ENCODE assay signal across 1 cellular context in the genomic region with DNA sequence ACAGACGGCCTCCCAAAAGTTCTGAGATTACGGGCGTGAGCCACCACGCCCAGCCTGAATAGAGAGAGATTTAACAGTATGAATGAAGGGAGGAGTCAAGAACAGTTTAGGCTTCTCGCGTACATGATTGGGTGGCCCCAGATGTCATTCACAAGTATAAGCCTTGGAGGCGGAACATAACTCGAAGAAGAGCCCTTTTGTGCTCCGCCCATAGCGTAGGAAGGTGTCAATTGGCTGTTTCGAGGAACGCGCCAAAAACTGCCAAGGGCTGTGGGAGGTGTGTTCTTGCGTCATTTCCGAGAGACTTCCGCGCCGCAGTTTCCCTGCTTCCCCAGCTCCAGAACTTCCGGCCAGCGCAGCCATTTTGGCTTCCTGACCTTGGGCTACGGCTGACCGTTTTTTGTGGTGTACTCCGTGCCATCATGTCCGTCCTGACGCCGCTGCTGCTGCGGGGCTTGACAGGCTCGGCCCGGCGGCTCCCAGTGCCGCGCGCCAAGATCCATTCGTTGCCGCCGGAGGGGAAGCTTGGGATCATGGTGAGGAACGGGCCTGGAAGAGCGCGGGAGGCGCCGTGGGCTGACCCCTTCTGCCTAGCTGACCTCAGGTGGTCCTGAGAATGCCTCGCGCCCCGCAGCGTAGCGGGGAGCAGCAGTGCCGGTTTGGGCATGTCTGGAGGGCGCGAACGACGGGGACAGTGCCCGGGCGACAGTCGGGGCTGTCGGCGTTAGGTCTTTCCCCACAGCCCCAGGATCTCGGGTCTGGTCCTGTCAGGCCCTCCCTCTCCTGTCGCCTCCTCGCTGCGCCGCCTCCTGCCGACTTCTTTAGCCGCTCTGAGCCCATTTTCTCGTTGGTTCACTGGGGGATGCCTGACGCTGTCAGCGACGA.
A peak's percentile ranks its signal among the peaks of the same experiment; 100 is the strongest.
TF ChIP-seq lines count a peak whose summit lies in the region.

A gene with protein sequence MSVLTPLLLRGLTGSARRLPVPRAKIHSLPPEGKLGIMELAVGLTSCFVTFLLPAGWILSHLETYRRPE (plus strand): TSS at position 362 of the 885 bp plus-strand sequence. CDS start 61 bp downstream, at position 423.

TF ChIP-seq in HepG2, 621 proteins besides CTCF, POLR2A, EP300 and RAD21 (continued from another document and continues in another):
- TF ChIP-seq, protein P1, sequence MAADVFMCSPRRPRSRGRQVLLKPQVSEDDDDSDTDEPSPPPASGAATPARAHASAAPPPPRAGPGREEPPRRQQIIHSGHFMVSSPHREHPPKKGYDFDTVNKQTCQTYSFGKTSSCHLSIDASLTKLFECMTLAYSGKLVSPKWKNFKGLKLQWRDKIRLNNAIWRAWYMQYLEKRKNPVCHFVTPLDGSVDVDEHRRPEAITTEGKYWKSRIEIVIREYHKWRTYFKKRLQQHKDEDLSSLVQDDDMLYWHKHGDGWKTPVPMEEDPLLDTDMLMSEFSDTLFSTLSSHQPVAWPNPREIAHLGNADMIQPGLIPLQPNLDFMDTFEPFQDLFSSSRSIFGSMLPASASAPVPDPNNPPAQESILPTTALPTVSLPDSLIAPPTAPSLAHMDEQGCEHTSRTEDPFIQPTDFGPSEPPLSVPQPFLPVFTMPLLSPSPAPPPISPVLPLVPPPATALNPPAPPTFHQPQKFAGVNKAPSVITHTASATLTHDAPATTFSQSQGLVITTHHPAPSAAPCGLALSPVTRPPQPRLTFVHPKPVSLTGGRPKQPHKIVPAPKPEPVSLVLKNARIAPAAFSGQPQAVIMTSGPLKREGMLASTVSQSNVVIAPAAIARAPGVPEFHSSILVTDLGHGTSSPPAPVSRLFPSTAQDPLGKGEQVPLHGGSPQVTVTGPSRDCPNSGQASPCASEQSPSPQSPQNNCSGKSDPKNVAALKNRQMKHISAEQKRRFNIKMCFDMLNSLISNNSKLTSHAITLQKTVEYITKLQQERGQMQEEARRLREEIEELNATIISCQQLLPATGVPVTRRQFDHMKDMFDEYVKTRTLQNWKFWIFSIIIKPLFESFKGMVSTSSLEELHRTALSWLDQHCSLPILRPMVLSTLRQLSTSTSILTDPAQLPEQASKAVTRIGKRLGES (CRISPR knock-in tag; IDR thresholded peaks at IDR 0.05; ENCODE audit: borderline replicate concordance) = no peak
- TF ChIP-seq JUN (CRISPR knock-in tag; IDR thresholded peaks at IDR 0.05) = no peak
- no peak for TF ChIP-seq RELA (CRISPR knock-in tag; IDR thresholded peaks at IDR 0.05)
- peak; percentile 83; the same call in 1 of the 2 replicates for TF ChIP-seq ZNF430 (CRISPR knock-in tag; IDR thresholded peaks at IDR 0.05)
- TF ChIP-seq SETDB1 (CRISPR knock-in tag; IDR thresholded peaks at IDR 0.05; ENCODE audit: borderline replicate concordance) = no peak
- TF ChIP-seq ZNF672 (CRISPR knock-in tag; IDR thresholded peaks at IDR 0.05) = no peak
- no peak for TF ChIP-seq ZNF850 (CRISPR knock-in tag; conservative IDR thresholded peaks at IDR 0.05)
- TF ChIP-seq KDM4B (CRISPR knock-in tag; IDR thresholded peaks at IDR 0.05) = no peak
- TF ChIP-seq ZNF564 (CRISPR knock-in tag; IDR thresholded peaks at IDR 0.05) = no peak
- no peak for TF ChIP-seq ELK4 (CRISPR knock-in tag; IDR thresholded peaks at IDR 0.05; ENCODE audit: borderline replicate concordance)
- TF ChIP-seq ZNF276 (CRISPR knock-in tag; IDR thresholded peaks at IDR 0.05; ENCODE audit: low read depth) = no peak; the same call in 1 of the 2 replicates
- no peak for TF ChIP-seq HNRNPUL1 (IDR thresholded peaks at IDR 0.05; ENCODE audit: low read depth, low read length)
- peak; percentile 70; the same call in 1 of the 2 replicates for TF ChIP-seq IRF2 (CRISPR knock-in tag; IDR thresholded peaks at IDR 0.05)
- no peak for TF ChIP-seq HNRNPLL (IDR thresholded peaks at IDR 0.05; ENCODE audit: low read depth, low read length, poor library complexity, severe bottlenecking)
- TF ChIP-seq NBN (conservative IDR thresholded peaks at IDR 0.05) = no peak
- TF ChIP-seq ZNF317 (CRISPR knock-in tag; IDR thresholded peaks at IDR 0.05) = 0 out of 2 replicates have a peak, but pooled peaks have one; percentile 45
- TF ChIP-seq YEATS4 (CRISPR knock-in tag; IDR thresholded peaks at IDR 0.05; ENCODE audit: borderline replicate concordance) = peak; percentile 88
- 0 out of 2 replicates have a peak, but pooled peaks have one; percentile 13 for TF ChIP-seq ZNF773 (CRISPR knock-in tag; IDR thresholded peaks at IDR 0.05; ENCODE audit: borderline replicate concordance)
- TF ChIP-seq ZNF180 (CRISPR knock-in tag; IDR thresholded peaks at IDR 0.05; ENCODE audit: borderline replicate concordance, low read depth) = no peak
- peak; percentile 98 for TF ChIP-seq GABPB1 (CRISPR knock-in tag; IDR thresholded peaks at IDR 0.05)
- 0 out of 2 replicates have a peak, but pooled peaks have one; percentile 20 for TF ChIP-seq ZNF12 (CRISPR knock-in tag; IDR thresholded peaks at IDR 0.05)
- peak; percentile 23; the same call in 1 of the 2 replicates for TF ChIP-seq ZNF503 (CRISPR knock-in tag; IDR thresholded peaks at IDR 0.05)
- no peak for TF ChIP-seq RFX1 (IDR thresholded peaks at IDR 0.05)
- TF ChIP-seq MLLT10 (CRISPR knock-in tag; IDR thresholded peaks at IDR 0.05) = no peak
- no peak for TF ChIP-seq JARID2 (CRISPR knock-in tag; IDR thresholded peaks at IDR 0.05; ENCODE audit: insufficient replicate concordance)
- peak; percentile 85 for TF ChIP-seq AGO2 (optimal IDR thresholded peaks at IDR 0.05; ENCODE audit: low read depth, low read length)
- TF ChIP-seq NFYB (CRISPR knock-in tag; IDR thresholded peaks at IDR 0.05) = peak; percentile 89
- TF ChIP-seq IKZF1 (IDR thresholded peaks at IDR 0.05) = no peak
- peak; percentile 91 for TF ChIP-seq ETV5 (CRISPR knock-in tag; IDR thresholded peaks at IDR 0.05; ENCODE audit: borderline replicate concordance)
- TF ChIP-seq ZNF260 (CRISPR knock-in tag; IDR thresholded peaks at IDR 0.05; ENCODE audit: borderline replicate concordance, low read depth) = no peak
- TF ChIP-seq, protein P2, sequence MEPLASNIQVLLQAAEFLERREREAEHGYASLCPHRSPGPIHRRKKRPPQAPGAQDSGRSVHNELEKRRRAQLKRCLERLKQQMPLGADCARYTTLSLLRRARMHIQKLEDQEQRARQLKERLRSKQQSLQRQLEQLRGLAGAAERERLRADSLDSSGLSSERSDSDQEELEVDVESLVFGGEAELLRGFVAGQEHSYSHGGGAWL (CRISPR knock-in tag; IDR thresholded peaks at IDR 0.05) = no peak; the same call in 1 of the 2 replicates
- TF ChIP-seq SPEN (CRISPR knock-in tag; IDR thresholded peaks at IDR 0.05; ENCODE audit: low read depth) = peak; percentile 90
- peak; percentile 80 for TF ChIP-seq ZNF331 (CRISPR knock-in tag; IDR thresholded peaks at IDR 0.05)
- TF ChIP-seq, protein P3, sequence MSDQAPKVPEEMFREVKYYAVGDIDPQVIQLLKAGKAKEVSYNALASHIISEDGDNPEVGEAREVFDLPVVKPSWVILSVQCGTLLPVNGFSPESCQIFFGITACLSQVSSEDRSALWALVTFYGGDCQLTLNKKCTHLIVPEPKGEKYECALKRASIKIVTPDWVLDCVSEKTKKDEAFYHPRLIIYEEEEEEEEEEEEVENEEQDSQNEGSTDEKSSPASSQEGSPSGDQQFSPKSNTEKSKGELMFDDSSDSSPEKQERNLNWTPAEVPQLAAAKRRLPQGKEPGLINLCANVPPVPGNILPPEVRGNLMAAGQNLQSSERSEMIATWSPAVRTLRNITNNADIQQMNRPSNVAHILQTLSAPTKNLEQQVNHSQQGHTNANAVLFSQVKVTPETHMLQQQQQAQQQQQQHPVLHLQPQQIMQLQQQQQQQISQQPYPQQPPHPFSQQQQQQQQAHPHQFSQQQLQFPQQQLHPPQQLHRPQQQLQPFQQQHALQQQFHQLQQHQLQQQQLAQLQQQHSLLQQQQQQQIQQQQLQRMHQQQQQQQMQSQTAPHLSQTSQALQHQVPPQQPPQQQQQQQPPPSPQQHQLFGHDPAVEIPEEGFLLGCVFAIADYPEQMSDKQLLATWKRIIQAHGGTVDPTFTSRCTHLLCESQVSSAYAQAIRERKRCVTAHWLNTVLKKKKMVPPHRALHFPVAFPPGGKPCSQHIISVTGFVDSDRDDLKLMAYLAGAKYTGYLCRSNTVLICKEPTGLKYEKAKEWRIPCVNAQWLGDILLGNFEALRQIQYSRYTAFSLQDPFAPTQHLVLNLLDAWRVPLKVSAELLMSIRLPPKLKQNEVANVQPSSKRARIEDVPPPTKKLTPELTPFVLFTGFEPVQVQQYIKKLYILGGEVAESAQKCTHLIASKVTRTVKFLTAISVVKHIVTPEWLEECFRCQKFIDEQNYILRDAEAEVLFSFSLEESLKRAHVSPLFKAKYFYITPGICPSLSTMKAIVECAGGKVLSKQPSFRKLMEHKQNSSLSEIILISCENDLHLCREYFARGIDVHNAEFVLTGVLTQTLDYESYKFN (CRISPR knock-in tag; conservative IDR thresholded peaks at IDR 0.05) = peak; percentile 43; the same call in 1 of the 2 replicates
- TF ChIP-seq HHEX (CRISPR knock-in tag; IDR thresholded peaks at IDR 0.05) = no peak
- no peak for TF ChIP-seq ZNF382 (CRISPR knock-in tag; IDR thresholded peaks at IDR 0.05; ENCODE audit: borderline replicate concordance)
- no peak for TF ChIP-seq TEAD3 (CRISPR knock-in tag; optimal IDR thresholded peaks at IDR 0.05; ENCODE audit: borderline replicate concordance)
- TF ChIP-seq CSRNP2 (CRISPR knock-in tag; conservative IDR thresholded peaks at IDR 0.05; ENCODE audit: low read depth) = no peak
- peak; percentile 60; the same call in 1 of the 2 replicates for TF ChIP-seq MTF1 (CRISPR knock-in tag; IDR thresholded peaks at IDR 0.05)
- no peak for TF ChIP-seq MAF1 (CRISPR knock-in tag; IDR thresholded peaks at IDR 0.05; ENCODE audit: borderline replicate concordance)
- peak; percentile 69; the same call in 1 of the 2 replicates for TF ChIP-seq KLF11 (CRISPR knock-in tag; IDR thresholded peaks at IDR 0.05)
- TF ChIP-seq SKI (IDR thresholded peaks at IDR 0.05; ENCODE audit: partially characterized antibody) = peak; percentile 24
